Comparison of ENCODE assay signal across 9 cellular contexts in genomic region chr10:17737021-17737965, GRCh38. TPM values are rescaled to one million over a fixed set of nuclear protein-coding genes. Genes with fewer than 3 reads are reported as not detected.
A peak's percentile ranks its signal among the peaks of the same experiment; 100 is the strongest.
DNase-seq lines count a peak whose midpoint lies in the region; ATAC-seq, FAIRE-seq and TF ChIP-seq lines count a peak whose summit lies in the region.
"Had no signal": no experiment of that assay in that cellular context is flagged by ENCODE, and none has a peak within 500 bp of the region (broad histone marks: within the 10 kb centered on the region; RNA-seq: fewer than 3 reads in every experiment).

No MANE protein-coding gene starts in this region.

- intact Hi-C loops in endothelial cell of umbilical vein (cut with micrococcal nuclease) = loop anchor here (1.0 to 2.0 kb wide), 3 partner anchors 135 to 478 kb away; no protein-coding TSS in a partner anchor
- intact Hi-C loops in naive thymus-derived CD4-positive, alpha-beta T cell (cut with micrococcal nuclease) = no loop called here
- intact Hi-C loops in posterior vena cava (cut with DNase I) = no loop called here

- H3K36me3 Mint-ChIP-seq in naive thymus-derived CD4-positive, alpha-beta T cell = no peaks in the 10 kb centered on the region

- dilution Hi-C loops in endothelial cell of umbilical vein (cut with MboI; ENCODE audit: extremely low pct_ligation_motif_present, low sequenced_read_pairs) = no loop called here

- no peaks in the 10 kb centered on the region for H4K20me1 ChIP-seq in OCI-LY3 (ENCODE audit: insufficient read depth, low read length)
- no peaks in the 10 kb centered on the region for H4K20me1 ChIP-seq in endothelial cell of umbilical vein (replicated peaks; ENCODE audit: control insufficient read depth, extremely low read depth, insufficient read depth, low read length)

- H3K9me3 Mint-ChIP-seq in naive thymus-derived CD4-positive, alpha-beta T cell = no peaks in the 10 kb centered on the region

- H3K27ac ChIP-seq in OCI-LY3 (ENCODE audit: low read length) = no peak overlapping the region
- no peak overlapping the region for H3K27ac ChIP-seq in endothelial cell of umbilical vein (ENCODE audit: insufficient read depth, low read depth, low read length)
- H3K27ac ChIP-seq in naive thymus-derived CD4-positive, alpha-beta T cell (ENCODE audit: low read depth, low read length) = no peak overlapping the region
- H3K27ac ChIP-seq: epithelial cell of prostate had no signal

- BruUV-seq in endothelial cell of umbilical vein (replicated peaks; lab: Mats Ljungman, UMichigan) = no TSS peak

- H3K27me3 Mint-ChIP-seq in naive thymus-derived CD4-positive, alpha-beta T cell = no peaks in the 10 kb centered on the region

- TF ChIP-seq CTCF in OCI-LY3 (IDR thresholded peaks at IDR 0.05; ENCODE audit: low read depth, low read length) = peak; percentile 68
- TF ChIP-seq CTCF in endothelial cell of umbilical vein (IDR thresholded peaks at IDR 0.05; ENCODE audit: extremely low read depth in 1 of 2, insufficient read depth in 1 of 2, low read depth in 1 of 2, low read length in 2 of 2) = peak; percentile 29 to 45
- TF ChIP-seq CTCF in omental fat pad (IDR thresholded peaks at IDR 0.05) = no peak

- POLR2A ChIA-PET in endothelial cell of umbilical vein (lab: Charles Lee) = no interaction called here
- POLR2A ChIA-PET in naive thymus-derived CD4-positive, alpha-beta T cell (lab: Charles Lee) = no interaction called here

- H3K4me3 ChIP-seq in OCI-LY3 (ENCODE audit: low read length) = no peak overlapping the region
- H3K4me3 ChIP-seq in endothelial cell of umbilical vein (replicated peaks in 1 of 3; ENCODE audit: insufficient read depth in 1 of 3, low read depth in 1 of 3, low read length in 3 of 3) = no peak overlapping the region
- H3K4me3 ChIP-seq in naive thymus-derived CD4-positive, alpha-beta T cell (ENCODE audit: low read length) = no peak overlapping the region

- peak; percentile 24 for DNase-seq in AG08396 (ENCODE audit: low spot score)
- DNase-seq in GM12891 (ENCODE audit: insufficient read length, low spot score) = no peak
- DNase-seq in endothelial cell of umbilical vein (ENCODE audit: low read depth, low spot score) = peak; percentile 43
- DNase-seq in naive thymus-derived CD4-positive, alpha-beta T cell = peak in 4 of 9 donors; percentile 6 to 28 (median 12)
- no peak for DNase-seq in posterior vena cava (ENCODE audit: low spot score)
- no peak for DNase-seq in omental fat pad (ENCODE audit: low spot score)

- H3K9ac ChIP-seq in OCI-LY3 (ENCODE audit: low read length) = no peak overlapping the region
- no peak overlapping the region for H3K9ac ChIP-seq in endothelial cell of umbilical vein (replicated peaks; ENCODE audit: extremely low read depth, insufficient read depth, low read length)

- CTCF ChIA-PET in endothelial cell of umbilical vein (lab: Charles Lee) = interaction anchor here (0.7 to 4.5 kb wide), 8 partner anchors 10 to 136 kb away, joined by 3 to 38 read pairs (median 4); partner anchors contain the start of genes HACD1 and STAM
- CTCF ChIA-PET in naive thymus-derived CD4-positive, alpha-beta T cell (lab: Charles Lee) = interaction anchor here (1.2 to 1.9 kb wide), 2 partner anchors 93 to 131 kb away, joined by 3 to 4 read pairs; partner anchors contain the start of gene STAM

- ATAC-seq in naive thymus-derived CD4-positive, alpha-beta T cell = peak; percentile 34
- ATAC-seq in HG02852 (IDR thresholded peaks at IDR 0.05; ENCODE audit: unreplicated experiment) (no peak), omental fat pad (ENCODE audit: low FRiP score) (no peak)

- H3K9me1 ChIP-seq in endothelial cell of umbilical vein (replicated peaks; ENCODE audit: control insufficient read depth, extremely low read depth, insufficient read depth, low read length) = no peaks in the 10 kb centered on the region

- no peaks in the 10 kb centered on the region for H3K27me3 ChIP-seq in OCI-LY3 (ENCODE audit: low read depth, low read length)
- no peaks in the 10 kb centered on the region for H3K27me3 ChIP-seq in endothelial cell of umbilical vein (ENCODE audit: control insufficient read depth in 2 of 2, insufficient read depth in 2 of 2, low read length in 2 of 2)
- no peaks in the 10 kb centered on the region for H3K27me3 ChIP-seq in naive thymus-derived CD4-positive, alpha-beta T cell (ENCODE audit: control insufficient read depth in 2 of 2, insufficient read depth in 2 of 2, low read length in 2 of 2)

- FAIRE-seq in GM12891 (lab: Jason Lieb, UNC) (peak; percentile 70), endothelial cell of umbilical vein (lab: Jason Lieb, UNC) (peak; percentile 82)

- H2AFZ ChIP-seq in OCI-LY3 (ENCODE audit: low read depth, low read length) (no peak overlapping the region), endothelial cell of umbilical vein (ENCODE audit: low read depth, low read length) (no peak overlapping the region)

- no peak overlapping the region for H3K4me2 ChIP-seq in OCI-LY3 (ENCODE audit: low read length)
- no peak overlapping the region for H3K4me2 ChIP-seq in endothelial cell of umbilical vein (ENCODE audit: insufficient read depth, low read length)

- no peak overlapping the region for H3K27ac Mint-ChIP-seq in naive thymus-derived CD4-positive, alpha-beta T cell

- peaks cover 0 to 4% (median 3%) of the 10 kb centered on the region in 7 donors for H3K4me1 Mint-ChIP-seq in naive thymus-derived CD4-positive, alpha-beta T cell

- H3K4me3 Mint-ChIP-seq in naive thymus-derived CD4-positive, alpha-beta T cell = no peak overlapping the region

- H3K4me1 ChIP-seq in OCI-LY3 (ENCODE audit: low read length) (peaks cover 8% of the 10 kb centered on the region), endothelial cell of umbilical vein (ENCODE audit: control insufficient read depth, extremely low read depth, insufficient read depth, low read length) (peaks cover 9% of the 10 kb centered on the region)
- no peaks in the 10 kb centered on the region for H3K4me1 ChIP-seq in naive thymus-derived CD4-positive, alpha-beta T cell (ENCODE audit: control insufficient read depth in 2 of 2, insufficient read depth in 2 of 2, low read length in 2 of 2)

- H3K36me3 ChIP-seq in OCI-LY3 (replicated peaks; ENCODE audit: low read depth, low read length) = no peaks in the 10 kb centered on the region
- no peaks in the 10 kb centered on the region for H3K36me3 ChIP-seq in endothelial cell of umbilical vein (ENCODE audit: control insufficient read depth in 2 of 2, extremely low read depth in 1 of 2, insufficient read depth in 2 of 2, low read length in 2 of 2)
- H3K36me3 ChIP-seq in naive thymus-derived CD4-positive, alpha-beta T cell (ENCODE audit: control insufficient read depth in 2 of 3, insufficient read depth in 3 of 3, low read length in 3 of 3) = no peaks in the 10 kb centered on the region

- H3K79me2 ChIP-seq in OCI-LY3 (ENCODE audit: low read length) (no peaks in the 10 kb centered on the region), endothelial cell of umbilical vein (ENCODE audit: control insufficient read depth, insufficient read depth, low read length) (no peaks in the 10 kb centered on the region)

- H3K9me3 ChIP-seq in OCI-LY3 (ENCODE audit: insufficient read depth, low read length) (no peaks in the 10 kb centered on the region), endothelial cell of umbilical vein (replicated peaks; ENCODE audit: control insufficient read depth, insufficient read depth, low read length) (no peaks in the 10 kb centered on the region)
- no peaks in the 10 kb centered on the region for H3K9me3 ChIP-seq in naive thymus-derived CD4-positive, alpha-beta T cell (ENCODE audit: control insufficient read depth in 2 of 3, low read length in 3 of 3)

- TF ChIP-seq POLR2A in GM12891 (IDR thresholded peaks at IDR 0.05; ENCODE audit: low read depth, low read length) (no peak), endothelial cell of umbilical vein (IDR thresholded peaks at IDR 0.05; ENCODE audit: low read depth, low read length) (no peak)

TF ChIP-seq in GM12891, 5 proteins besides CTCF, POLR2A, EP300 and RAD21:
- no peak for TF ChIP-seq POU2F2 (IDR thresholded peaks at IDR 0.05; ENCODE audit: low read depth, low read length)
- no peak for TF ChIP-seq POLR2AphosphoS5 (IDR thresholded peaks at IDR 0.05; ENCODE audit: low read depth, low read length)
- TF ChIP-seq PAX5 (IDR thresholded peaks at IDR 0.05; ENCODE audit: insufficient read depth, low read length, severe bottlenecking) = no peak

TF ChIP-seq in endothelial cell of umbilical vein, 7 proteins besides CTCF, POLR2A, EP300 and RAD21:
- TF ChIP-seq MYC (IDR thresholded peaks at IDR 0.05; ENCODE audit: low read depth, low read length) (no peak), POLR2AphosphoS5 (IDR thresholded peaks at IDR 0.05; ENCODE audit: insufficient read depth, low read depth, low read length) (no peak), MAX (IDR thresholded peaks at IDR 0.05; ENCODE audit: insufficient read depth, insufficient read length) (no peak), FOS (IDR thresholded peaks at IDR 0.05; ENCODE audit: borderline replicate concordance, insufficient read depth, low read length) (no peak)
TF ChIP-seq in endothelial cell of umbilical vein: peak in this region for 0.

RNA-seq across cellular contexts. Expression of gene TMEM236, which starts 14.7 kb away (rescaled TPM):
- 0.01 TPM for polyA plus RNA-seq in GM12891 (2012; ENCODE audit: low read depth, missing spikeins)
- total RNA-seq in endothelial cell of umbilical vein (0.24 TPM in 1 of 2 replicates, not detected in the other), posterior vena cava (1 to 10 TPM; 1.0 to 2.2 TPM), omental fat pad (1 to 10 TPM; 1.7 to 4.1 (median 3.0) TPM)
- polyA plus RNA-seq in endothelial cell of umbilical vein = 0.19 and 0.29 TPM in 2 replicates
- polyA plus RNA-seq in endothelial cell of umbilical vein (2011; cell fraction: cytosol; rRNA removed) = 0.28 and 0.31 TPM in 2 replicates
- 0.21 and 0.28 TPM in 2 replicates for polyA plus RNA-seq in endothelial cell of umbilical vein (2011; cell fraction: nucleus; rRNA removed)
- polyA plus RNA-seq in endothelial cell of umbilical vein (2012) = not detected in 2 replicates
- 0.29 and 0.30 TPM in 2 replicates for polyA minus RNA-seq in endothelial cell of umbilical vein
- polyA minus RNA-seq in endothelial cell of umbilical vein (2011; cell fraction: cytosol; rRNA and poly(A)+ RNA removed) = not detected
- polyA minus RNA-seq in endothelial cell of umbilical vein (2011; cell fraction: nucleus; rRNA and poly(A)+ RNA removed) = 0.24 and 0.29 TPM in 2 replicates
- under 1 TPM in 2 of 5 experiments, not detected in 3; 0.05 to 0.12 TPM for total RNA-seq in naive thymus-derived CD4-positive, alpha-beta T cell
- polyA plus RNA-seq in naive thymus-derived CD4-positive, alpha-beta T cell = under 1 TPM in 1 of 2 donors, not detected in 1; 0.02 TPM

Comparison
In these comparisons a context has a peak if more than half of its experiments do, and no peak if none do; other contexts are left out.
1. DNase-seq: peak in AG08396 (single experiment) and endothelial cell of umbilical vein (single experiment); none in GM12891 (single experiment), posterior vena cava (single experiment) and omental fat pad (single experiment).
2. CTCF ChIP-seq: peak in OCI-LY3 (single experiment) and endothelial cell of umbilical vein (2 of 2); none in omental fat pad (0 of 3).